ENCODE assay signal across 16 cellular contexts in the genomic region with DNA sequence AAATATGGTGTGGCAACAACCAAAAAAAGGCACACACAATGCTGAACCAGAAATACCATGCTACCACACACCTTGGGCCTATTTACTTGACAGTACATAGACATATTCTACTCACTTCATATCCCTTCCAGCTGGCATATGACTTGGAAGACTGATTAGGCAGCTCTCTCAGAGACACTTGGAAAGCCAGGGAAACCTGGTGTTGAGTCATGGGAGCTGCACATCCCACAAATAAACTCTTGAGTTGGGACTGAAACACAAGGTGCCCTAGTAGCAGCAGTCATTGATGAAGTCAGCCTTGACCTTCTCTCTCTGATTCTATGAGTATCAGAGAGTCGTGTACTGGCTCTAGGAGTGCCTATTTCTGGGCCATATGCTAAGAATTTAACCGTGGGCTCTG.
DNase-seq lines count a peak whose midpoint lies in the region; ATAC-seq lines count a peak whose summit lies in the region.
"Had no signal": no experiment of that assay in that cellular context is flagged by ENCODE, and none has a peak within 500 bp of the region (broad histone marks: within the 10 kb centered on the region; RNA-seq: fewer than 3 reads in every experiment).

No MANE protein-coding gene starts in this region.

- peak; percentile 1 for DNase-seq in NCI-H82 (lab: John Stamatoyannopoulos, UW)
- DNase-seq in NCI-H82 treated with DMSO at 0.1 percent for 48 hours (lab: John Stamatoyannopoulos, UW; ENCODE audit: unreplicated experiment) = no peak
- peak; percentile 8 for DNase-seq in ELR (ENCODE audit: low read depth)
- peak; percentile 3 for DNase-seq in NCI-H446 treated with DMSO at 0.1 percent for 48 hours (lab: John Stamatoyannopoulos, UW)
- DNase-seq in islet precursor cell = peak; percentile 42
- no peak for DNase-seq in posterior vena cava (ENCODE audit: low spot score)
- DNase-seq: ACHN; C1 segment of cervical spinal cord; Calu3; CD4-positive, alpha-beta T cell; DND-41; GF-D8; IMR-90 had no signal

- intact Hi-C loops in posterior vena cava (cut with DNase I) = no loop called here

- no peak for ATAC-seq in HG02798 (IDR thresholded peaks at IDR 0.05; ENCODE audit: poor library complexity, unreplicated experiment)
- no peak for ATAC-seq in GM21360 (IDR thresholded peaks at IDR 0.05; ENCODE audit: unreplicated experiment)
- ATAC-seq: HCT116 had no signal

Comparison
In these comparisons a context has a peak if more than half of its experiments do, and no peak if none do; other contexts are left out.
1. DNase-seq: peak in NCI-H82 (single experiment), ELR (single experiment), NCI-H446 treated with DMSO at 0.1 percent for 48 hours (single experiment) and islet precursor cell (single experiment); none in NCI-H82 treated with DMSO at 0.1 percent for 48 hours (single experiment) and posterior vena cava (single experiment).